Comparison of ENCODE assay signal across 1 cellular context in genomic region chr3:129001101-129001816, GRCh38.
TF ChIP-seq lines count a peak whose summit lies in the region.

A gene with protein sequence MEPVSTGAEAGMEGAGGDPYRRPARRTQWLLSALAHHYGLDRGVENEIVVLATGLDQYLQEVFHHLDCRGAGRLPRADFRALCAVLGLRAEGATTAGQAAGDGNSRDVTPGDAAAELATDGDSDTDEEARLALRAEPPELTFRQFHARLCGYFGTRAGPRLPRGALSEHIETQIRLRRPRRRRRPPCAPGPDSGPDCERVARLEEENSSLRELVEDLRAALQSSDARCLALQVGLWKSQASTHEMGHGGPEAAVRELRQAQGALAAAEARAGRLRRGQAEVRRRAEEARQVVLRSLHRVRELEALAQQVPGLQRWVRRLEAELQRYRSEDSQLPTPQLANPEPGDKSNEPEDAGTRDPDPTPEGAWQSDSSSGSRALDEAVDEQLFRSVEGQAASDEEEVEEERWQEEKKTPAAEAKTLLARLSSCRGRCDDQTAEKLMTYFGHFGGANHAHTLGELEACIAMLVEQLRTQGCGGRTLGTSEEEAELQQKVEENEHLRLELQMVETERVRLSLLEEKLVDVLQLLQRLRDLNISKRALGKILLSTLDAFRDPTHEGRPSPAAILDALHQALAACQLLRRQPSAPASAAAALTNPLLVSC (plus strand): TSS chr3:129001304. CDS start chr3:129001629, 325 bp downstream.

TF ChIP-seq in IMR-90, 13 proteins besides CTCF, POLR2A, EP300 and RAD21 (continued from another document):
- TF ChIP-seq ELK1 (IDR thresholded peaks at IDR 0.05; ENCODE audit: borderline replicate concordance, low read depth, low read length) (no peak), MAZ (IDR thresholded peaks at IDR 0.05; ENCODE audit: borderline replicate concordance, low read depth, low read length) (no peak; the same call in 1 of the 2 replicates), SMC3 (IDR thresholded peaks at IDR 0.05; ENCODE audit: low read depth, low read length) (no peak), RCOR1 (IDR thresholded peaks at IDR 0.05; ENCODE audit: insufficient replicate concordance, low read length) (no peak), CEBPB (IDR thresholded peaks at IDR 0.05; ENCODE audit: low read depth, low read length) (no peak), MXI1 (IDR thresholded peaks at IDR 0.05; ENCODE audit: borderline replicate concordance, low read depth, low read length) (no peak)
- TF ChIP-seq, protein P1, sequence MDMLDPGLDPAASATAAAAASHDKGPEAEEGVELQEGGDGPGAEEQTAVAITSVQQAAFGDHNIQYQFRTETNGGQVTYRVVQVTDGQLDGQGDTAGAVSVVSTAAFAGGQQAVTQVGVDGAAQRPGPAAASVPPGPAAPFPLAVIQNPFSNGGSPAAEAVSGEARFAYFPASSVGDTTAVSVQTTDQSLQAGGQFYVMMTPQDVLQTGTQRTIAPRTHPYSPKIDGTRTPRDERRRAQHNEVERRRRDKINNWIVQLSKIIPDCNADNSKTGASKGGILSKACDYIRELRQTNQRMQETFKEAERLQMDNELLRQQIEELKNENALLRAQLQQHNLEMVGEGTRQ (IDR thresholded peaks at IDR 0.05; ENCODE audit: low read depth, low read length), result no peak
